ENCODE assay signal across 22 cellular contexts in the genomic region with DNA sequence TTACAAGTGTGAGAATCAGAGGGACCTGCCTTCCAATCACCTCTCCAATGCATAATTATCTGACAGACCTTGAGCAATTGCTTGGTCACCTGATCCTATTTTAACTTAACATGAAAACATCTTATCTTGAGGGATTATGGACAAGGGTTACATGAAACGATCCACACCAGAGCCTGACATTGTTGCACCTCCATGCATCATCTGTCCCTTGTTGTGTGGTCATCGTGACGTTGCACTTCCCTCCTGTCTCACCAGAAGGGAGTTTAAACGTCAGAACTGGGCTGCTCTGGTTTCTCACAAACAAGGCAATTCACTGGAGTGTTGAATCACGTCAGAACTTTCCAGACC.
"Had no signal": no experiment of that assay in that cellular context is flagged by ENCODE, and none has a peak within 500 bp of the region (broad histone marks: within the 10 kb centered on the region; RNA-seq: fewer than 3 reads in every experiment).

No MANE protein-coding gene starts in this region.

- H3K4me2 ChIP-seq: SK-N-SH had no signal

- H3K9ac ChIP-seq: SK-N-SH had no signal

- H3K9me3 Mint-ChIP-seq: T-cell had no signal

- H3K27me3 ChIP-seq: MG63 had no signal

- DNase-seq: Karpas-422, KG1, MG63, NCI-H1092, NCI-H1436, NCI-H187, NCI-H2029, NCI-H2081 treated with DMSO at 0.1 percent for 48 hours, NCI-H2171, NCI-H226, NCI-H446, NCI-H510A, NCI-H524 treated with DMSO at 0.1 percent for 48 hours, NCI-H69, NCI-H774, PC-3, SHP77, SK-N-SH, SW 1271, T-cell had no signal

- H3K4me3 ChIP-seq: MG63 had no signal

- ATAC-seq: Panc1, PC-3, T-cell had no signal

- H3K27ac ChIP-seq: RWPE1 had no signal

- H3K36me3 ChIP-seq: MG63 had no signal

- H3K4me3 Mint-ChIP-seq: T-cell had no signal

- H3K27ac Mint-ChIP-seq: T-cell had no signal

- H3K4me1 Mint-ChIP-seq: T-cell had no signal

- H3K36me3 Mint-ChIP-seq: T-cell had no signal

- H3K9me3 ChIP-seq: MG63, SK-N-SH had no signal
